Comparison of ENCODE assay signal across 8 cellular contexts in genomic region chr1:151047591-151047924, GRCh38. TPM values are rescaled to one million over a fixed set of nuclear protein-coding genes. Genes with fewer than 3 reads are reported as not detected.
A peak's percentile ranks its signal among the peaks of the same experiment; 100 is the strongest.
DNase-seq lines count a peak whose midpoint lies in the region; ATAC-seq, FAIRE-seq and TF ChIP-seq lines count a peak whose summit lies in the region.

C1orf56 (plus strand) TSS chr1:151047751; CDS start chr1:151047848, 97 bp downstream.

- no peak for TF ChIP-seq RAD21 in neural cell (conservative IDR thresholded peaks at IDR 0.05)

- no peaks in the 10 kb centered on the region for H3K9me3 Mint-ChIP-seq in activated naive CD4-positive, alpha-beta T cell treated with anti-CD3 and anti-CD28 coated beads for 36 hours

- POLR2A ChIA-PET in Panc1 (lab: Charles Lee) = interaction anchor here (0.6 to 1.2 kb wide), 2 partner anchors 14 to 24 kb away, joined by 3 to 9 read pairs; no protein-coding TSS in a partner anchor

- no peak for FAIRE-seq in urothelium cell line (lab: Jason Lieb, UNC)

- no peaks in the 10 kb centered on the region for H3K27me3 Mint-ChIP-seq in activated naive CD4-positive, alpha-beta T cell treated with anti-CD3 and anti-CD28 coated beads for 36 hours (ENCODE audit: low read depth)

- H3K4me2 ChIP-seq in neural cell (ENCODE audit: low read length) = peak within 1 kb of the TSS; percentile 76

- peak within 1 kb of the TSS; percentile 87 for H3K4me3 Mint-ChIP-seq in activated naive CD4-positive, alpha-beta T cell treated with anti-CD3 and anti-CD28 coated beads for 36 hours

- BruUV-seq in Panc1 (replicated peaks; lab: Mats Ljungman, UMichigan) = no TSS peak

- H3K4me3 ChIP-seq in AG09309 (ENCODE audit: control insufficient read depth, low read depth, low read length) (peak within 1 kb of the TSS; percentile 77), Panc1 (ENCODE audit: low read depth in 2 of 2, low read length in 2 of 2) (peak within 1 kb of the TSS; percentile 66 to 88), neural cell (ENCODE audit: low read length) (peak within 1 kb of the TSS; percentile 90)

- H2AFZ ChIP-seq in neural cell (ENCODE audit: low read depth, low read length) = peak within 1 kb of the TSS; percentile 81

- no peaks in the 10 kb centered on the region for H3K9me2 ChIP-seq in neural cell (ENCODE audit: insufficient read depth, low read length)

- peaks cover 42% of the 10 kb centered on the region for H3K4me1 Mint-ChIP-seq in activated naive CD4-positive, alpha-beta T cell treated with anti-CD3 and anti-CD28 coated beads for 36 hours (ENCODE audit: low read depth)

- peak within 1 kb of the TSS; percentile 87 for H3K9ac ChIP-seq in neural cell (ENCODE audit: low read length)

- H3K27ac Mint-ChIP-seq in activated naive CD4-positive, alpha-beta T cell treated with anti-CD3 and anti-CD28 coated beads for 36 hours = peak within 1 kb of the TSS; percentile 78

- H3K27me3 ChIP-seq in Panc1 (ENCODE audit: control insufficient read depth, insufficient read depth, low read length) (no peaks in the 10 kb centered on the region), neural cell (ENCODE audit: insufficient read depth, low read depth, low read length) (no peaks in the 10 kb centered on the region)

- no peaks in the 10 kb centered on the region for H4K20me1 ChIP-seq in neural cell (ENCODE audit: insufficient read depth)

- no peak for DNase-seq in AG09309 (ENCODE audit: low read depth)
- DNase-seq in HT1080 (ENCODE audit: low read depth) = peak; percentile 60
- DNase-seq in Panc1 (ENCODE audit: low read depth, low spot score) = no peak
- peak; percentile 51 for DNase-seq in activated naive CD4-positive, alpha-beta T cell treated with anti-CD3 and anti-CD28 coated beads for 36 hours
- peak; percentile 29 for DNase-seq in foreskin melanocyte
- DNase-seq in urothelium cell line (ENCODE audit: low spot score) = peak; percentile 87

- H3K27ac ChIP-seq in Panc1 (ENCODE audit: low read length) (peak within 1 kb of the TSS; percentile 86), neural cell (ENCODE audit: low read length) (peak within 1 kb of the TSS; percentile 71)

- in situ Hi-C loops in Panc1 (cut with HindIII; ENCODE audit: low pct_unique_long_range_greater_than_20kb, low sequenced_read_pairs) = no loop called here

- peaks cover 3% of the 10 kb centered on the region; the same call in 1 of the 2 replicates for H3K4me1 ChIP-seq in Panc1 (ENCODE audit: control insufficient read depth, insufficient read depth, low read length)

- no peak for TF ChIP-seq CTCF in AG09309 (IDR thresholded peaks at IDR 0.05; ENCODE audit: control insufficient read depth, insufficient read depth, low read depth, low read length, missing control alignments)
- no peak for TF ChIP-seq CTCF in Panc1 (IDR thresholded peaks at IDR 0.05)
- no peak for TF ChIP-seq CTCF in neural cell (IDR thresholded peaks at IDR 0.05; ENCODE audit: poor library complexity, severe bottlenecking)

- intact Hi-C loops in Panc1 (cut with micrococcal nuclease; ENCODE audit: unreplicated experiment) = no loop called here
- intact Hi-C loops in activated naive CD4-positive, alpha-beta T cell treated with anti-CD3 and anti-CD28 coated beads for 36 hours (cut with micrococcal nuclease) = no loop called here

- TF ChIP-seq EP300 in neural cell (conservative IDR thresholded peaks at IDR 0.05; ENCODE audit: poor library complexity, severe bottlenecking) = no peak

- H3K36me3 ChIP-seq in Panc1 (ENCODE audit: control insufficient read depth, insufficient read depth, low read length) (peaks cover 5% of the 10 kb centered on the region; the same call in 1 of the 2 replicates), neural cell (ENCODE audit: insufficient read depth, low read length) (no peaks in the 10 kb centered on the region)

- ATAC-seq in GM18909 (IDR thresholded peaks at IDR 0.05; ENCODE audit: poor library complexity, unreplicated experiment) (peak; percentile 55), Panc1 (peak; percentile 86)

- H3K9me3 ChIP-seq in Panc1 (ENCODE audit: control insufficient read depth, insufficient read depth, low read depth, low read length) (no peaks in the 10 kb centered on the region), neural cell (ENCODE audit: low read length) (no peaks in the 10 kb centered on the region)

- peaks cover 4% of the 10 kb centered on the region for H3K36me3 Mint-ChIP-seq in activated naive CD4-positive, alpha-beta T cell treated with anti-CD3 and anti-CD28 coated beads for 36 hours (ENCODE audit: low read depth)

- H3F3A ChIP-seq in neural cell (ENCODE audit: insufficient read depth, low read length, poor library complexity, severe bottlenecking) = no peaks in the 10 kb centered on the region

- H3K79me2 ChIP-seq in neural cell (replicated peaks; ENCODE audit: insufficient read depth, low read length) = no peaks in the 10 kb centered on the region

- CTCF ChIA-PET in Panc1 (lab: Charles Lee) = interaction anchor here (0.9 to 1.5 kb wide), 2 partner anchors 13 to 23 kb away, joined by 4 to 5 read pairs; partner anchors contain the start of gene MLLT11
- CTCF ChIA-PET in activated naive CD4-positive, alpha-beta T cell treated with anti-CD3 and anti-CD28 coated beads for 36 hours (lab: Charles Lee) = interaction anchor here (0.5 to 3.7 kb wide), 10 partner anchors 8 to 188 kb away, joined by 3 to 24 read pairs (median 6); partner anchors contain the start of genes CDC42SE1, MINDY1, MLLT11 and TNFAIP8L2

TF ChIP-seq in neural cell, 6 proteins besides CTCF, POLR2A, EP300 and RAD21:
- TF ChIP-seq REST (IDR thresholded peaks at IDR 0.05; ENCODE audit: borderline replicate concordance) = no peak
- TF ChIP-seq POLR2AphosphoS5 (IDR thresholded peaks at IDR 0.05) = peak; percentile 77
- peak; percentile 76 for TF ChIP-seq TAF1 (IDR thresholded peaks at IDR 0.05; ENCODE audit: low read depth)
- TF ChIP-seq EZH2 (IDR thresholded peaks at IDR 0.05; ENCODE audit: borderline replicate concordance, insufficient read depth, low read length, poor library complexity, severe bottlenecking) = no peak
- no peak for TF ChIP-seq MXI1 (conservative IDR thresholded peaks at IDR 0.05; ENCODE audit: poor library complexity, severe bottlenecking)
- no peak for TF ChIP-seq SMC3 (conservative IDR thresholded peaks at IDR 0.05; ENCODE audit: poor library complexity)

RNA-seq across cellular contexts. Expression of gene C1orf56, which starts in this region (rescaled TPM):
- total RNA-seq in HT1080 (2014; rRNA removed; shearing (Covaris generic)) = 2.9 and 5.4 TPM in 2 replicates
- polyA plus RNA-seq in HT1080 (2015; cell fraction: cytosol; rRNA removed) = 4.6 and 4.8 TPM in 2 replicates
- polyA plus RNA-seq in HT1080 (2015; cell fraction: nucleus; rRNA removed) = 1.9 and 2.9 TPM in 2 replicates
- 2.7 TPM for total RNA-seq in Panc1 (2021; ENCODE audit: unreplicated experiment)
- polyA plus RNA-seq in Panc1 (2012; ENCODE audit: insufficient read length) = 6.3 TPM
- under 1 TPM; 0.49 to 0.57 TPM for total RNA-seq in activated naive CD4-positive, alpha-beta T cell treated with anti-CD3 and anti-CD28 coated beads for 36 hours
- polyA plus RNA-seq in neural cell = 0.87 and 1.2 TPM in 2 replicates
- 2.2 and 2.9 TPM in 2 replicates for polyA minus RNA-seq in neural cell

Comparison
In these comparisons a context has a peak if more than half of its experiments do, and no peak if none do; other contexts are left out.
1. Peak in DNase-seq in activated naive CD4-positive, alpha-beta T cell treated with anti-CD3 and anti-CD28 coated beads for 36 hours; RNA of the gene not detected or under 1 TPM.
2. DNase-seq: peak in HT1080 (single experiment), foreskin melanocyte (single experiment) and urothelium cell line (single experiment); none in AG09309 (single experiment) and Panc1 (single experiment).
3. Peak in every context shown above with its lines, with median percentiles within 50 percentile points of each other: H3K4me3 ChIP-seq.